In the genomic region with DNA sequence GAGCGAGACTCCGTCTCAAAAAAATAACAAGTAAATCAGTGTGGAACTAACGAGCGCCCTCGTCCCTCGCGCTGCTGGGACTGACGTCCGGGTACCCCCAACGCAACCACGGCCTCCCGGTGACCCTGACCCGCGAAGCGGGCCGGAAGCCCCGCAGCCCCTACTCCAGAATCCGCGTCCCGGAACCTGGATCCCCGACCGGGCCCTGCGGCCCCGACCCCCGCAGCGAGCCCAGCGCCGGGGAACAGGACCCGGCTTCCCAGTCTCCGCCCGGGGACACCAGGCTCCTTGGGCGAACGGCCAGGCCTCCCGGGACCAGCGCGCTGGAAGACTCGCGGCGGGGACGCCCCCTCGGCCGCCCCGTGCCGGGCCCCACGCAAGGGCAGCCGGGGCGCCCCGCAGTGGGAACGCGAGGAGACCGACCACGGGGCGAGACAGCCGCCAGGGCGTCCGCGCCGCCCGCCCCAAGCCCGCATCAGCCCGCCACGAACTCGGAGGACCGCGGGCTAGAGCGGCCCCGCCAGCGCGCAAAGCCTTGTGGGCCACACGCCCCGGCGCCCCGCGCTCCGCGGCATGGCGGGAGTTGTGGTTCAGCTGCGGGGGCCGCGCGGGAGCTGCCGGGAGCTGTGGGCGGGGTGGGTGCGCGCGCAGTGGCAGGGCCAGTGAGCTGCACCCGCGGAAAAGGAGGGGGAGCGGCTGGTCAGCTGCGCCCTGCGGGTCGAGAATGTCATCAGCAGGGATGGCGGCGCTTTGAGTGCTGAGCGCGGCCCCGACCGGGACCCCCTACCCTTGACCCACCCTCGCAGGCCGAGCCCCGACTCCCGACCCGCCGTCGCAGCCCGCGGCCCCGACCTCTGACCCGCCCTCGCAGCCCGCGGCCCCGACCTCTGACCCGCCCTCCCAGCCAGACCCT, we compare ENCODE assay signal across 8 cellular contexts. TPM values are rescaled to one million over a fixed set of nuclear protein-coding genes. Genes with fewer than 3 reads are reported as not detected.
DNase-seq lines count a peak whose midpoint lies in the region; ATAC-seq and TF ChIP-seq lines count a peak whose summit lies in the region.

No MANE protein-coding gene starts in this region.

- H2AK5ac ChIP-seq in trophoblast cell (ENCODE audit: low read length): peak overlapping the region; percentile 7

- H2AFZ ChIP-seq in trophoblast cell (ENCODE audit: insufficient read depth, low read length, poor library complexity): peak overlapping the region; percentile 61

- peak overlapping the region; percentile 99 for H3K9ac ChIP-seq in trophoblast cell (ENCODE audit: low read length)

- POLR2A ChIA-PET in activated naive CD8-positive, alpha-beta T cell treated with anti-CD3 and anti-CD28 coated beads, Interleukin-2, amount 10 ng/mL, durations not matched to agents 7 days and 5 days (lab: Charles Lee): interaction anchor here (0.7 to 2.7 kb wide), 6 partner anchors 16 to 44 kb away, joined by 3 to 32 read pairs (median 6); partner anchors contain the start of genes CDC34 and TPGS1

- peak overlapping the region; percentile 94 for H3K27ac ChIP-seq in cardiac muscle cell
- H3K27ac ChIP-seq in trophoblast cell (ENCODE audit: low read depth, low read length): peak overlapping the region; percentile 96
- H3K27ac ChIP-seq in tibial nerve: peak overlapping the region; percentile 79 to 97 (median 96)

- no peak overlapping the region for H3K23ac ChIP-seq in trophoblast cell (ENCODE audit: low read length)

- WGBS in trophoblast cell (ENCODE audit: extremely low coverage, insufficient coverage, insufficient read length): no CpG with 5 or more reads among the region's 114 CpGs
- 1% methylated on average over 21 to 47 of the region's 114 CpGs for WGBS in tibial nerve, 2 donors

- H2BK5ac ChIP-seq in trophoblast cell (ENCODE audit: low read depth, low read length, poor library complexity): peak overlapping the region; percentile 92

- TF ChIP-seq CTCF in cardiac muscle cell (IDR thresholded peaks at IDR 0.05; ENCODE audit: low read depth, low read length) (no peak), tibial nerve (IDR thresholded peaks at IDR 0.05) (peak in 2 of 5 experiments; percentile 65 to 69)

- peaks cover 22% of the 10 kb centered on the region for H3K79me1 ChIP-seq in trophoblast cell (ENCODE audit: low read length)

- H4K8ac ChIP-seq in trophoblast cell (ENCODE audit: low read depth, low read length): peak overlapping the region; percentile 97

- peaks cover 5% of the 10 kb centered on the region for H3K4me1 Mint-ChIP-seq in activated naive CD8-positive, alpha-beta T cell treated with anti-CD3 and anti-CD28 coated beads, Interleukin-2, amount 10 ng/mL, durations not matched to agents 7 days and 5 days

- H3K4ac ChIP-seq in trophoblast cell (ENCODE audit: low read depth, low read length): peak overlapping the region; percentile 85

- H3K4me2 ChIP-seq in trophoblast cell (ENCODE audit: low read length): peak overlapping the region; percentile 99

- H3K36me3 Mint-ChIP-seq in activated naive CD8-positive, alpha-beta T cell treated with anti-CD3 and anti-CD28 coated beads, Interleukin-2, amount 10 ng/mL, durations not matched to agents 7 days and 5 days: peaks cover 2% of the 10 kb centered on the region

- H4K91ac ChIP-seq in trophoblast cell (ENCODE audit: low read depth, low read length): peak overlapping the region; percentile 97

- H3K9me3 Mint-ChIP-seq in activated naive CD8-positive, alpha-beta T cell treated with anti-CD3 and anti-CD28 coated beads, Interleukin-2, amount 10 ng/mL, durations not matched to agents 7 days and 5 days: no peaks in the 10 kb centered on the region

- peak overlapping the region; percentile 85 for H2BK120ac ChIP-seq in trophoblast cell (ENCODE audit: insufficient read depth, low read length, poor library complexity)

- H3K36me3 ChIP-seq in cardiac muscle cell (no peaks in the 10 kb centered on the region), trophoblast cell (ENCODE audit: control insufficient read depth in 1 of 2, insufficient read depth in 2 of 2, low read length in 2 of 2) (no peaks in the 10 kb centered on the region), tibial nerve (no peaks in the 10 kb centered on the region)

- H2BK12ac ChIP-seq in trophoblast cell (ENCODE audit: low read length): no peak overlapping the region

- H3K27me3 Mint-ChIP-seq in activated naive CD8-positive, alpha-beta T cell treated with anti-CD3 and anti-CD28 coated beads, Interleukin-2, amount 10 ng/mL, durations not matched to agents 7 days and 5 days: peaks cover 2% of the 10 kb centered on the region

- H3K4me1 ChIP-seq in cardiac muscle cell (ENCODE audit: low read depth) (peaks cover 5% of the 10 kb centered on the region), trophoblast cell (ENCODE audit: control insufficient read depth in 1 of 2, insufficient read depth in 2 of 2, low read length in 2 of 2) (peaks cover 14 to 22% of the 10 kb centered on the region in 2 experiments), tibial nerve (peaks cover 0 to 34% (median 10%) of the 10 kb centered on the region in 4 donors)

- H3K4me3 ChIP-seq in cardiac muscle cell (peak overlapping the region; percentile 87), trophoblast cell (ENCODE audit: low read depth, low read length) (peak overlapping the region; percentile 96), tibial nerve (peak overlapping the region; percentile 71 to 93 (median 82))

- H3K79me2 ChIP-seq in trophoblast cell (ENCODE audit: control insufficient read depth, insufficient read depth, low read length, poor library complexity): peaks cover 4% of the 10 kb centered on the region

- ATAC-seq in HG02610 (IDR thresholded peaks at IDR 0.05; ENCODE audit: unreplicated experiment): peak; percentile 54
- ATAC-seq in activated naive CD8-positive, alpha-beta T cell treated with anti-CD3 and anti-CD28 coated beads, Interleukin-2, amount 10 ng/mL, durations not matched to agents 7 days and 5 days (ENCODE audit: low read depth): peak; percentile 87

- H4K12ac ChIP-seq in trophoblast cell (ENCODE audit: low read depth, low read length): peak overlapping the region; percentile 92

- no peaks in the 10 kb centered on the region for H3K9me3 ChIP-seq in cardiac muscle cell (ENCODE audit: low read depth)
- peaks cover 10% of the 10 kb centered on the region for H3K9me3 ChIP-seq in trophoblast cell (ENCODE audit: insufficient read depth, low read depth, low read length)
- H3K9me3 ChIP-seq in tibial nerve: no peaks in the 10 kb centered on the region

- H3K27me3 ChIP-seq in cardiac muscle cell: no peaks in the 10 kb centered on the region
- H3K27me3 ChIP-seq in trophoblast cell (ENCODE audit: insufficient read depth, low read length): no peaks in the 10 kb centered on the region
- peaks cover 0 to 11% of the 10 kb centered on the region in 2 donors for H3K27me3 ChIP-seq in tibial nerve

- peak overlapping the region; percentile 80 for H3K14ac ChIP-seq in trophoblast cell (ENCODE audit: low read length)

- peak; percentile 71 to 76 for TF ChIP-seq POLR2A in tibial nerve (IDR thresholded peaks at IDR 0.05)

- TF ChIP-seq EP300 in tibial nerve (IDR thresholded peaks at IDR 0.05): peak in 1 of 2 donors; percentile 83

- peak overlapping the region; percentile 78 for H3K18ac ChIP-seq in trophoblast cell (ENCODE audit: low read length)

- peak; percentile 56 for DNase-seq in GM04503 (ENCODE audit: low read depth)
- DNase-seq in NCI-H1105 treated with DMSO at 0.1 percent for 48 hours (lab: John Stamatoyannopoulos, UW): peak; percentile 89
- DNase-seq in SKM-1 treated with dmso at 0.1 percent for 144 hours (lab: John Stamatoyannopoulos, UW; ENCODE audit: unreplicated experiment): peak; percentile 82
- DNase-seq in activated naive CD8-positive, alpha-beta T cell treated with anti-CD3 and anti-CD28 coated beads, Interleukin-2, amount 10 ng/mL, durations not matched to agents 7 days and 5 days: peak; percentile 98
- DNase-seq in cardiac muscle cell (ENCODE audit: low read depth in 1 of 2, low spot score in 1 of 2): peak; percentile 97 to 98
- DNase-seq in trophoblast cell: peak; percentile 81 to 82
- peak; percentile 87 to 96 for DNase-seq in tibial nerve (ENCODE audit: low spot score in 2 of 2)

- H3K27ac Mint-ChIP-seq in activated naive CD8-positive, alpha-beta T cell treated with anti-CD3 and anti-CD28 coated beads, Interleukin-2, amount 10 ng/mL, durations not matched to agents 7 days and 5 days: peak overlapping the region; percentile 74

- peak overlapping the region; percentile 81 for H3K4me3 Mint-ChIP-seq in activated naive CD8-positive, alpha-beta T cell treated with anti-CD3 and anti-CD28 coated beads, Interleukin-2, amount 10 ng/mL, durations not matched to agents 7 days and 5 days

RNA-seq across cellular contexts. Expression of gene MADCAM1, which starts 7.5 kb away (rescaled TPM):
- total RNA-seq in activated naive CD8-positive, alpha-beta T cell treated with anti-CD3 and anti-CD28 coated beads, Interleukin-2, amount 10 ng/mL, durations not matched to agents 7 days and 5 days: 1 to 10 TPM in 1 of 2 experiments, under 1 TPM in 1; 0.44 to 1.0 TPM
- total RNA-seq in cardiac muscle cell: 0.70 and 2.2 TPM in 2 replicates
- polyA plus RNA-seq in cardiac muscle cell: 2.5 and 3.4 TPM in 2 replicates
- 0.45 and 0.54 TPM in 2 replicates for polyA plus RNA-seq in trophoblast cell (2013)
- total RNA-seq in tibial nerve: under 1 TPM in 1 of 4 donors, not detected in 3; 0.21 TPM

RNA-seq across cellular contexts. Expression of gene TPGS1, which starts 18.5 kb away (rescaled TPM):
- 10 to 100 TPM; 27.0 to 27.2 TPM for total RNA-seq in activated naive CD8-positive, alpha-beta T cell treated with anti-CD3 and anti-CD28 coated beads, Interleukin-2, amount 10 ng/mL, durations not matched to agents 7 days and 5 days
- total RNA-seq in cardiac muscle cell: 67.1 and 71.1 TPM in 2 replicates
- polyA plus RNA-seq in cardiac muscle cell: 55.8 and 56.2 TPM in 2 replicates
- 4.2 and 4.8 TPM in 2 replicates for polyA plus RNA-seq in trophoblast cell (2013)
- total RNA-seq in tibial nerve: 100 to 1,000 TPM; 108 to 131 (median 115) TPM

RNA-seq across cellular contexts. Expression of gene SHC2, which starts 27.9 kb away (rescaled TPM):
- under 1 TPM; 0.40 to 0.53 TPM for total RNA-seq in activated naive CD8-positive, alpha-beta T cell treated with anti-CD3 and anti-CD28 coated beads, Interleukin-2, amount 10 ng/mL, durations not matched to agents 7 days and 5 days
- total RNA-seq in cardiac muscle cell (33.6 and 56.9 TPM in 2 replicates), tibial nerve (10 to 100 TPM; 13.5 to 41.1 (median 22.9) TPM)
- 39.9 and 54.6 TPM in 2 replicates for polyA plus RNA-seq in cardiac muscle cell
- polyA plus RNA-seq in trophoblast cell (2013): 18.7 and 19.2 TPM in 2 replicates

RNA-seq across cellular contexts. Expression of gene CDC34, which starts 42.8 kb away (rescaled TPM):
- 10 to 100 TPM; 49.2 to 51.5 TPM for total RNA-seq in activated naive CD8-positive, alpha-beta T cell treated with anti-CD3 and anti-CD28 coated beads, Interleukin-2, amount 10 ng/mL, durations not matched to agents 7 days and 5 days
- total RNA-seq in cardiac muscle cell (205 and 247 TPM in 2 replicates), tibial nerve (100 to 1,000 TPM in 1 of 4 donors, 10 to 100 TPM in 3; 60.7 to 110 (median 73.4) TPM)
- polyA plus RNA-seq in cardiac muscle cell: 205 and 207 TPM in 2 replicates
- polyA plus RNA-seq in trophoblast cell (2013): 85.4 and 86.0 TPM in 2 replicates

RNA-seq across cellular contexts. Expression of gene GZMM, which starts 55.1 kb away (rescaled TPM):
- total RNA-seq in activated naive CD8-positive, alpha-beta T cell treated with anti-CD3 and anti-CD28 coated beads, Interleukin-2, amount 10 ng/mL, durations not matched to agents 7 days and 5 days: 10 to 100 TPM; 81.5 to 84.5 TPM
- total RNA-seq in cardiac muscle cell (not detected in 2 replicates), tibial nerve (1 to 10 TPM in 1 of 4 donors, not detected in 3; 2.5 TPM)
- polyA plus RNA-seq in cardiac muscle cell: 0.39 TPM in 1 of 2 replicates, not detected in the other
- polyA plus RNA-seq in trophoblast cell (2013): 0.08 and 0.12 TPM in 2 replicates

Comparison
In these comparisons a context has a peak if more than half of its experiments do, and no peak if none do; other contexts are left out.
1. Peak in every context shown above with its lines: DNase-seq, ATAC-seq, H3K4me3 ChIP-seq and H3K27ac ChIP-seq.
2. RNA of gene SHC2, which starts 27.9 kb away (total RNA-seq): 33.6 to 56.9 TPM in cardiac muscle cell and 13.5 to 41.1 TPM in tibial nerve; 0.40 to 0.53 TPM in activated naive CD8-positive, alpha-beta T cell treated with anti-CD3 and anti-CD28 coated beads, Interleukin-2, amount 10 ng/mL, durations not matched to agents 7 days and 5 days; every median in the first group is over 4 times any median in the second.